Comparison of ENCODE assay signal across 12 cellular contexts in genomic region chr12:81245918-81246611, GRCh38.
DNase-seq lines count a peak whose midpoint lies in the region; ATAC-seq and TF ChIP-seq lines count a peak whose summit lies in the region.
"Had no signal": no experiment of that assay in that cellular context is flagged by ENCODE, and none has a peak within 500 bp of the region (broad histone marks: within the 10 kb centered on the region; RNA-seq: fewer than 3 reads in every experiment).

No MANE protein-coding gene starts in this region.

- TF ChIP-seq CTCF in NB4 (IDR thresholded peaks at IDR 0.05; ENCODE audit: low read depth, low read length) (no peak), upper lobe of left lung (IDR thresholded peaks at IDR 0.05) (no peak)

- H3K27ac ChIP-seq in urinary bladder (ENCODE audit: low read depth) (peak overlapping the region; percentile 42), upper lobe of left lung (no peak overlapping the region)

- no peak overlapping the region for H3K9ac ChIP-seq in adipocyte (ENCODE audit: low read length)

- H3K36me3 ChIP-seq in adipocyte (ENCODE audit: control insufficient read depth, insufficient read depth, low read length, severe bottlenecking) (no peaks in the 10 kb centered on the region), urinary bladder (ENCODE audit: insufficient read depth) (no peaks in the 10 kb centered on the region), upper lobe of left lung (no peaks in the 10 kb centered on the region)

- H3K27me3 ChIP-seq in adipocyte (replicated peaks; ENCODE audit: control insufficient read depth, insufficient read depth, low read length), result no peaks in the 10 kb centered on the region
- H3K27me3 ChIP-seq in upper lobe of left lung, result no peaks in the 10 kb centered on the region

- TF ChIP-seq EP300 in upper lobe of left lung (IDR thresholded peaks at IDR 0.05), result no peak

- ATAC-seq in GM19455 (IDR thresholded peaks at IDR 0.05; ENCODE audit: unreplicated experiment) (no peak), upper lobe of left lung (ENCODE audit: low FRiP score in 2 of 2) (no peak), HG03520 (IDR thresholded peaks at IDR 0.05; ENCODE audit: unreplicated experiment) (no peak)
- ATAC-seq: activated CD4-positive, alpha-beta T cell treated with anti-CD3 and anti-CD28 coated beads for 36 hours; natural killer cell treated with Interleukin-12 subunit alpha and Interleukin-12 subunit beta and Interleukin-15 and Interleukin-18, amount 100 ng/mL, for 72 hours; stimulated activated naive CD8-positive, alpha-beta T cell treated with anti-CD3 and anti-CD28 coated beads, Interleukin-15, amount 100 ng/mL, for 72 hours had no signal

- DNase-seq in NB4 (ENCODE audit: low read depth) (peak; percentile 36), adipocyte (ENCODE audit: low read depth) (no peak), medulla oblongata (ENCODE audit: extremely low spot score) (peak; percentile 22), upper lobe of left lung (no peak)
- DNase-seq: activated CD4-positive, alpha-beta T cell treated with anti-CD3 and anti-CD28 coated beads for 36 hours; activated naive CD4-positive, alpha-beta T cell; NCI-H446 treated with DMSO at 0.1 percent for 48 hours; stimulated activated naive CD8-positive, alpha-beta T cell treated with anti-CD3 and anti-CD28 coated beads, Interleukin-15, amount 100 ng/mL, for 72 hours had no signal

- TF ChIP-seq POLR2A in NB4 (IDR thresholded peaks at IDR 0.05; ENCODE audit: extremely low read depth, insufficient read length) (no peak), upper lobe of left lung (IDR thresholded peaks at IDR 0.05) (no peak)

- peaks cover 19% of the 10 kb centered on the region for H3K4me1 ChIP-seq in adipocyte (ENCODE audit: control insufficient read depth, insufficient read depth, low read length)
- H3K4me1 ChIP-seq in urinary bladder (ENCODE audit: insufficient read depth), result no peaks in the 10 kb centered on the region
- no peaks in the 10 kb centered on the region for H3K4me1 ChIP-seq in upper lobe of left lung

- WGBS in urinary bladder, result 28% methylated on average over 4 of the region's 4 CpGs
- 36 to 47% methylated on average over 3 to 4 of the region's 4 CpGs for WGBS in upper lobe of left lung, 2 donors

- H3K4me3 ChIP-seq in NB4 (ENCODE audit: low read depth, low read length) (no peak overlapping the region), adipocyte (ENCODE audit: low read length) (peak overlapping the region; percentile 15), urinary bladder (ENCODE audit: low read depth, low read length) (no peak overlapping the region), upper lobe of left lung (no peak overlapping the region)

- no peaks in the 10 kb centered on the region for H3K9me3 ChIP-seq in adipocyte (ENCODE audit: control insufficient read depth, low read length)
- H3K9me3 ChIP-seq in upper lobe of left lung, result no peaks in the 10 kb centered on the region

Comparison
In these comparisons a context has a peak if more than half of its experiments do, and no peak if none do; other contexts are left out.
1. DNase-seq: peak in NB4 (single experiment) and medulla oblongata (single experiment); none in adipocyte (single experiment) and upper lobe of left lung (0 of 2).